ENCODE assay signal across 18 cellular contexts in the genomic region with DNA sequence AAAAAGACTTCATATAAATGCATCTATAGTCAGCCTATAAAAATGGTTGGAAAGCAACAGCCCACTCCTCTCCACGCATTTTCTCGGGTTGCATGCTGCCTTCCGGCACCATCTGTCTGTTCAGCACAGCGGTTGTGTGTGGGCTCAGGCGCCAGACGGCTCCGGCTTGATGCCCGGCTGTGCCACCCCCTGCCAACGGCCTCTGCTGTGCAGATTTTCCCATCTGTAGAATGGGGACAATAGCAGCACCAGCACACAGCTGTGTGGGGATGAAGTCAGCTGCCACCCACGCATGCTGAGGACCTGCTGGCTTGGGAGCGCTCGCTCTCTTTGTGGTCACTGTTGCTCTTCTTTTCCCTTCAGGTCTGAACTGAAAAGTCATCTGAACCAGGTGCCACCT. TPM values are rescaled to one million over a fixed set of nuclear protein-coding genes. Genes with fewer than 3 reads are reported as not detected.
DNase-seq lines count a peak whose midpoint lies in the region; ATAC-seq, FAIRE-seq and TF ChIP-seq lines count a peak whose summit lies in the region.
"Had no signal": no experiment of that assay in that cellular context is flagged by ENCODE, and none has a peak within 500 bp of the region (broad histone marks: within the 10 kb centered on the region; RNA-seq: fewer than 3 reads in every experiment).

No MANE protein-coding gene starts in this region.

- POLR2A ChIA-PET in HepG2 (lab: Yijun Ruan, JAX): no interaction called here

- H3K9me3 ChIP-seq in heart left ventricle (no peaks in the 10 kb centered on the region), HepG2 (ENCODE audit: low read length) (no peaks in the 10 kb centered on the region), aorta (ENCODE audit: control insufficient read depth, low read length) (no peaks in the 10 kb centered on the region), body of pancreas (no peaks in the 10 kb centered on the region)
- H3K9me3 ChIP-seq: MG63 had no signal

- H4K20me1 ChIP-seq in HepG2 (ENCODE audit: insufficient read depth, low read length): no peaks in the 10 kb centered on the region; the same call in 1 of the 2 replicates

- no peaks in the 10 kb centered on the region for H3K79me2 ChIP-seq in HepG2 (ENCODE audit: insufficient read depth, low read length)

- TF ChIP-seq RAD21 in HepG2 (CRISPR knock-in tag; IDR thresholded peaks at IDR 0.05): no peak

- CTCF ChIA-PET in HepG2 (lab: Yijun Ruan, JAX; ENCODE audit: low intra/inter-chr PET ratio, low total read pairs): no interaction called here

- H3K36me3 ChIP-seq in heart left ventricle (no peaks in the 10 kb centered on the region), HepG2 (replicated peaks in 1 of 2; ENCODE audit: control insufficient read depth in 1 of 2, insufficient read depth in 2 of 2, low read length in 2 of 2) (no peaks in the 10 kb centered on the region), aorta (ENCODE audit: control insufficient read depth in 1 of 2, insufficient read depth in 2 of 2, low read length in 1 of 2) (no peaks in the 10 kb centered on the region), body of pancreas (replicated peaks in 1 of 2; ENCODE audit: insufficient read depth in 1 of 2, low read depth in 2 of 2) (no peaks in the 10 kb centered on the region)
- H3K36me3 ChIP-seq: MG63 had no signal

- H3K4me2 ChIP-seq in HepG2 (ENCODE audit: low read depth, low read length): no peak overlapping the region

- no TSS peak for BruUV-seq in HepG2 (replicated peaks; lab: Mats Ljungman, UMichigan)

- H3K4me3 ChIP-seq in heart left ventricle: no peak overlapping the region
- no peak overlapping the region for H3K4me3 ChIP-seq in HepG2 (replicated peaks in 1 of 3; ENCODE audit: insufficient read depth in 1 of 3, low read depth in 2 of 3, low read length in 3 of 3)
- H3K4me3 ChIP-seq in aorta (ENCODE audit: low read length in 2 of 2): no peak overlapping the region
- H3K4me3 ChIP-seq in body of pancreas: no peak overlapping the region
- H3K4me3 ChIP-seq: MG63 had no signal

- DNase-seq in heart left ventricle (peak in 3 of 5 donors; percentile 4 to 42 (median 10)), cardiac septum (ENCODE audit: low spot score) (no peak), NCI-H69 (lab: John Stamatoyannopoulos, UW) (peak; percentile 17), HepG2 (ENCODE audit: low spot score) (no peak), aorta (peak; percentile 12 to 55), SIG-M5 (lab: John Stamatoyannopoulos, UW) (no peak), body of pancreas (no peak), midbrain (lab: John Stamatoyannopoulos, UW) (no peak)
- DNase-seq: C1 segment of cervical spinal cord, EL, H7, Karpas-422, MG63, NCI-H1105, NCI-H1930, NCI-H774, PC-3 had no signal

- intact Hi-C loops in heart left ventricle (cut with DNase I) (loop anchor here in 1 of 10 donors (10.0 kb wide), 1 partner anchor 73 kb away; no protein-coding TSS in a partner anchor), cardiac septum (cut with DNase I) (loop anchor here (10.0 kb wide), 1 partner anchor 73 kb away; no protein-coding TSS in a partner anchor), HepG2 (cut with micrococcal nuclease; ENCODE audit: unreplicated experiment) (no loop called here), aorta (cut with DNase I) (no loop called here), body of pancreas (cut with DNase I) (no loop called here)

- H3K9ac ChIP-seq in HepG2 (ENCODE audit: insufficient read depth, low read depth, low read length): no peak overlapping the region

- no peak for ATAC-seq in heart left ventricle
- ATAC-seq in HepG2: no peak
- no peak for ATAC-seq in aorta (ENCODE audit: low FRiP score)
- ATAC-seq in body of pancreas: no peak
- ATAC-seq: PC-3 had no signal

- WGBS in heart left ventricle, 4 donors: 90 to 97% (median 94%) methylated on average over 12 of the region's 12 CpGs
- 41% methylated on average over 12 of the region's 12 CpGs for WGBS in HepG2 (ENCODE audit: low lambda C conversion rate)
- WGBS in aorta, 2 donors: 92 to 93% methylated on average over 12 of the region's 12 CpGs
- WGBS in body of pancreas, 2 donors: 94 to 96% methylated on average over 11 to 12 of the region's 12 CpGs

- H3K27me3 ChIP-seq in heart left ventricle (no peaks in the 10 kb centered on the region), HepG2 (ENCODE audit: control insufficient read depth in 1 of 2, insufficient read depth in 2 of 2, low read length in 2 of 2) (peaks cover 0 to 3% of the 10 kb centered on the region in 2 experiments; a peak in 3 of 5 replicates), aorta (ENCODE audit: control insufficient read depth in 1 of 2, insufficient read depth in 2 of 2, low read length in 1 of 2) (no peaks in the 10 kb centered on the region), body of pancreas (no peaks in the 10 kb centered on the region)
- H3K27me3 ChIP-seq: MG63 had no signal

- no peak for TF ChIP-seq EP300 in HepG2 (IDR thresholded peaks at IDR 0.05; ENCODE audit: low read depth in 2 of 2, low read length in 2 of 2)
- no peak for TF ChIP-seq EP300 in HepG2 (CRISPR knock-in tag; IDR thresholded peaks at IDR 0.05; ENCODE audit: borderline replicate concordance)

- H3K4me1 ChIP-seq in heart left ventricle (peaks cover 0 to 13% (median 4%) of the 10 kb centered on the region in 12 donors), HepG2 (ENCODE audit: insufficient read depth, low read length) (no peaks in the 10 kb centered on the region), aorta (ENCODE audit: control insufficient read depth in 1 of 2, insufficient read depth in 2 of 2, low read length in 2 of 2) (no peaks in the 10 kb centered on the region), body of pancreas (peaks cover 23% of the 10 kb centered on the region)

- no peak overlapping the region for H2AFZ ChIP-seq in HepG2 (ENCODE audit: low read length)

- FAIRE-seq in HepG2 (lab: Jason Lieb, UNC): no peak
- FAIRE-seq: A204.1 had no signal

- H3K27ac ChIP-seq in heart left ventricle: no peak overlapping the region
- no peak overlapping the region for H3K27ac ChIP-seq in HepG2 (ENCODE audit: extremely low read length, insufficient read depth, low read length)
- no peak overlapping the region for H3K27ac ChIP-seq in aorta (ENCODE audit: low read depth in 1 of 2, low read length in 2 of 2)
- no peak overlapping the region for H3K27ac ChIP-seq in body of pancreas

- TF ChIP-seq POLR2A in heart left ventricle (IDR thresholded peaks at IDR 0.05) (no peak), HepG2 (IDR thresholded peaks at IDR 0.05; ENCODE audit: insufficient read depth in 1 of 2, low read depth in 2 of 2, low read length in 2 of 2) (no peak), body of pancreas (IDR thresholded peaks at IDR 0.05) (no peak)

- TF ChIP-seq CTCF in heart left ventricle (IDR thresholded peaks at IDR 0.05) (no peak), HepG2 (CRISPR knock-in tag; IDR thresholded peaks at IDR 0.05) (no peak), body of pancreas (IDR thresholded peaks at IDR 0.05) (no peak)

- in situ Hi-C loops in HepG2 (cut with HindIII; ENCODE audit: extremely low pct_ligation_motif_present, low pct_unique_long_range_greater_than_20kb): no loop called here

TF ChIP-seq in HepG2, 621 proteins besides CTCF, POLR2A, EP300 and RAD21:
- 0 out of 2 replicates have a peak, but pooled peaks have one; percentile 9 for TF ChIP-seq ZNF629 (CRISPR knock-in tag; conservative IDR thresholded peaks at IDR 0.05)
- TF ChIP-seq, protein P1, sequence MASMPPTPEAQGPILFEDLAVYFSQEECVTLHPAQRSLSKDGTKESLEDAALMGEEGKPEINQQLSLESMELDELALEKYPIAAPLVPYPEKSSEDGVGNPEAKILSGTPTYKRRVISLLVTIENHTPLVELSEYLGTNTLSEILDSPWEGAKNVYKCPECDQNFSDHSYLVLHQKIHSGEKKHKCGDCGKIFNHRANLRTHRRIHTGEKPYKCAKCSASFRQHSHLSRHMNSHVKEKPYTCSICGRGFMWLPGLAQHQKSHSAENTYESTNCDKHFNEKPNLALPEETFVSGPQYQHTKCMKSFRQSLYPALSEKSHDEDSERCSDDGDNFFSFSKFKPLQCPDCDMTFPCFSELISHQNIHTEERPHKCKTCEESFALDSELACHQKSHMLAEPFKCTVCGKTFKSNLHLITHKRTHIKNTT (CRISPR knock-in tag; IDR thresholded peaks at IDR 0.05): no peak

RNA-seq across cellular contexts. Expression of a gene that starts 19.5 kb away (rescaled TPM):
- total RNA-seq in heart left ventricle: 100 to 1,000 TPM in 7 of 9 donors, 10 to 100 TPM in 2; 50.2 to 179 (median 108) TPM
- polyA plus RNA-seq in heart left ventricle: 100 to 1,000 TPM in 1 of 2 donors, 10 to 100 TPM in 1; 61.3 to 119 TPM
- total RNA-seq in cardiac septum: 106 TPM
- total RNA-seq in HepG2 (2016; rRNA removed; fragmentation: Illumina TruSeq; extraction: Trizol): 1.1 and 1.3 TPM in 2 replicates
- 1.3 and 1.8 TPM in 2 replicates for total RNA-seq in HepG2 (2016; cell fraction: cytosol; rRNA removed; fragmentation: Illumina TruSeq; extraction: Trizol; ENCODE audit: low read depth)
- total RNA-seq in HepG2 (2016; cell fraction: insoluble cytoplasmic fraction; rRNA removed; fragmentation: Illumina TruSeq; extraction: Trizol): 1.2 and 1.3 TPM in 2 replicates
- total RNA-seq in HepG2 (2016; cell fraction: membrane; rRNA removed; fragmentation: Illumina TruSeq; extraction: Trizol): 2.2 and 2.3 TPM in 2 replicates
- 0.78 TPM in 2 replicates for total RNA-seq in HepG2 (2016; cell fraction: nucleus; rRNA removed; fragmentation: Illumina TruSeq; extraction: Trizol)
- 0.85 and 0.90 TPM in 2 replicates for polyA plus RNA-seq in HepG2 (2011; rRNA removed)
- 0.47 and 0.62 TPM in 2 replicates for polyA plus RNA-seq in HepG2 (2011; cell fraction: cytosol; rRNA removed)
- 0.83 and 1.2 TPM in 2 replicates for polyA plus RNA-seq in HepG2 (2011; cell fraction: nucleus; rRNA removed)
- 0.30 and 0.45 TPM in 2 replicates for polyA plus RNA-seq in HepG2 (2012)
- 2.1 and 2.9 TPM in 2 replicates for polyA plus RNA-seq in HepG2 (2016; cell fraction: cytosol; fragmentation: Illumina TruSeq; extraction: Trizol; ENCODE audit: low read depth)
- polyA plus RNA-seq in HepG2 (2016; cell fraction: insoluble cytoplasmic fraction; fragmentation: Illumina TruSeq; extraction: Trizol; ENCODE audit: low read depth): 1.7 and 2.3 TPM in 2 replicates
- 3.3 and 3.5 TPM in 2 replicates for polyA plus RNA-seq in HepG2 (2016; cell fraction: membrane; fragmentation: Illumina TruSeq; extraction: Trizol; ENCODE audit: low read depth)
- polyA plus RNA-seq in HepG2 (2016; cell fraction: nucleus; fragmentation: Illumina TruSeq; extraction: Trizol; ENCODE audit: insufficient read depth, low read depth): 2.0 and 3.4 TPM in 2 replicates
- polyA minus RNA-seq in HepG2 (2011; rRNA and poly(A)+ RNA removed; ENCODE audit: low replicate concordance): 0.20 and 0.87 TPM in 2 replicates
- polyA minus RNA-seq in HepG2 (2011; cell fraction: cytosol; rRNA and poly(A)+ RNA removed): not detected in 2 replicates
- polyA minus RNA-seq in HepG2 (2011; cell fraction: nucleus; rRNA and poly(A)+ RNA removed): 0.75 and 0.77 TPM in 2 replicates
- 10 to 100 TPM; 52.3 to 69.9 TPM for total RNA-seq in aorta
- 10 to 100 TPM; 34.0 to 52.8 TPM for polyA plus RNA-seq in aorta
- total RNA-seq in body of pancreas: 10 to 100 TPM in 1 of 2 donors, 1 to 10 TPM in 1; 9.9 to 24.4 TPM

Comparison
In these comparisons a context has a peak if more than half of its experiments do, and no peak if none do; other contexts are left out.
1. DNase-seq: peak in heart left ventricle (3 of 5), NCI-H69 (single experiment) and aorta (2 of 2); none in cardiac septum (single experiment), HepG2 (single experiment), SIG-M5 (single experiment), body of pancreas (0 of 4) and midbrain (single experiment).